ENCODE assay signal across 9 cellular contexts in genomic region chr15:100602064-100602821, GRCh38.
DNase-seq lines count a peak whose midpoint lies in the region; ATAC-seq and TF ChIP-seq lines count a peak whose summit lies in the region.
"Had no signal": no experiment of that assay in that cellular context is flagged by ENCODE, and none has a peak within 500 bp of the region (broad histone marks: within the 10 kb centered on the region; RNA-seq: fewer than 3 reads in every experiment).

A gene with protein sequence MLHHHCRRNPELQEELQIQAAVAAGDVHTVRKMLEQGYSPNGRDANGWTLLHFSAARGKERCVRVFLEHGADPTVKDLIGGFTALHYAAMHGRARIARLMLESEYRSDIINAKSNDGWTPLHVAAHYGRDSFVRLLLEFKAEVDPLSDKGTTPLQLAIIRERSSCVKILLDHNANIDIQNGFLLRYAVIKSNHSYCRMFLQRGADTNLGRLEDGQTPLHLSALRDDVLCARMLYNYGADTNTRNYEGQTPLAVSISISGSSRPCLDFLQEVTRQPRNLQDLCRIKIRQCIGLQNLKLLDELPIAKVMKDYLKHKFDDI (plus strand): TSS chr15:100602589. CDS start chr15:100612217, 9,628 bp downstream.
A gene with protein sequence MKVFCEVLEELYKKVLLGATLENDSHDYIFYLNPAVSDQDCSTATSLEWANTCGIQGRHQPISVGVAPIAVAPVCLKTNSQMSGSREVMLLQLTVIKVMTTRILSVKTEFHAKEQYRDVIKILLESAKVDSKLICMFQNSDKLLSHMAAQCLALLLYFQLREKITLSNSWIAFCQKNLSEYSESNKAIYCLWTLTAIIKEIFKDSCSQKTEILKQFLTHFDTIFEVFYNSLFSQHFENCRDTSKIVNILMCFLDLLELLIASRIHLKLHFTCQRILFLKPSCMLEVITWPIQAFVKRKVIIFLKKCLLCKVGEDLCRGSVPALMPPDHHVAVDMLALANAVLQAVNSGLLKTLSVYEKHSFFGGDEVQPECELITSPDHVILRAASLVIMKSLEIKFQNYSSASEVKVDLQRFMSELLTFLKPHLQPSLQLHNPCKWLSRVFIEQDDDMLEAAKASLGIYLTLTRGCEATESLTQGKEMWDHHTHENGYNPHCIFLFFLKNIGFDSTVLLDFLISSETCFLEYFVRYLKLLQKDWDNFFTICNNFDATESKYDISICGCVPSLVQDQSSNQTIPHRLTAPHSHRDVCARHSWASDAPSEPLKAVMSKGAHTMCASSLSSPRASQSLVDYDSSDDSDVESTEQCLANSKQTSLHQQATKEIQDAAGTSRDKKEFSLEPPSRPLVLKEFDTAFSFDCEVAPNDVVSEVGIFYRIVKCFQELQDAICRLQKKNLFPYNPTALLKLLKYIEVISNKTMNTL (minus strand): TSS chr15:100602184. CDS start chr15:100580842, 21,342 bp downstream.

- H3K36me3 Mint-ChIP-seq in central memory CD8-positive, alpha-beta T cell (ENCODE audit: insufficient read depth), result peaks cover 18% of the 10 kb centered on the region

- no peak within 1 kb of the TSS for H3K4me3 Mint-ChIP-seq in central memory CD8-positive, alpha-beta T cell
- H3K4me3 Mint-ChIP-seq: dendritic cell treated with granulocyte-macrophage colony-stimulating factor and Interleukin-4, amounts not matched to agents 40 ng/mL and 50 ng/mL, for 4 days had no signal

- ATAC-seq in GM19025 (IDR thresholded peaks at IDR 0.05; ENCODE audit: low read depth, unreplicated experiment), result peak; percentile 91
- peak; percentile 87 for ATAC-seq in HG03342 (IDR thresholded peaks at IDR 0.05; ENCODE audit: unreplicated experiment)
- peak; percentile 88 for ATAC-seq in central memory CD8-positive, alpha-beta T cell (replicated peaks; ENCODE audit: extremely low read depth, poor library complexity, severe bottlenecking)

- peaks cover 45% of the 10 kb centered on the region for H3K4me1 Mint-ChIP-seq in central memory CD8-positive, alpha-beta T cell

- H3K4me3 ChIP-seq in AG09309 (ENCODE audit: control insufficient read depth, low read depth, low read length), result peak within 1 kb of the TSS; percentile 93

- no peaks in the 10 kb centered on the region for H3K9me3 Mint-ChIP-seq in central memory CD8-positive, alpha-beta T cell
- H3K9me3 Mint-ChIP-seq: dendritic cell treated with granulocyte-macrophage colony-stimulating factor and Interleukin-4, amounts not matched to agents 40 ng/mL and 50 ng/mL, for 4 days had no signal

- no peaks in the 10 kb centered on the region for H3K27me3 Mint-ChIP-seq in central memory CD8-positive, alpha-beta T cell
- H3K27me3 Mint-ChIP-seq: dendritic cell treated with granulocyte-macrophage colony-stimulating factor and Interleukin-4, amounts not matched to agents 40 ng/mL and 50 ng/mL, for 4 days had no signal

- DNase-seq in AG09309 (ENCODE audit: low read depth) (peak; percentile 100), NCI-H446 (lab: John Stamatoyannopoulos, UW) (peak; percentile 98 to 99), iris pigment epithelial cell (ENCODE audit: low read depth) (peak; percentile 100)
- peak; percentile 100 for DNase-seq in activated CD4-positive, CD25-positive, alpha-beta regulatory T cell treated with anti-CD3 and anti-CD28 coated beads, Interleukin-2, amount 50 U/mL, for 16 hours (ENCODE audit: low read depth, low spot score)
- DNase-seq in central memory CD8-positive, alpha-beta T cell (ENCODE audit: low spot score in 2 of 2), result peak; percentile 98 to 99
- peak; percentile 98 to 99 for DNase-seq in stimulated activated CD4-positive, alpha-beta T cell treated with anti-CD3 and anti-CD28 coated beads, Interleukin-12 subunit alpha, Interleukin-12 subunit beta, amount 100 ng/mL, for 24 hours (ENCODE audit: low read depth in 2 of 2)

- no peak within 1 kb of the TSS for H3K27ac Mint-ChIP-seq in central memory CD8-positive, alpha-beta T cell (ENCODE audit: low read depth)
- H3K27ac Mint-ChIP-seq: dendritic cell treated with granulocyte-macrophage colony-stimulating factor and Interleukin-4, amounts not matched to agents 40 ng/mL and 50 ng/mL, for 4 days had no signal

- TF ChIP-seq CTCF in AG09309 (IDR thresholded peaks at IDR 0.05; ENCODE audit: control insufficient read depth, insufficient read depth, low read depth, low read length, missing control alignments), result no peak

Comparison
In these comparisons a context has a peak if more than half of its experiments do, and no peak if none do; other contexts are left out.
1. Peak in every context shown above with its lines: DNase-seq, ATAC-seq and H3K4me3 ChIP-seq.